2 cellular contexts compared by ENCODE assay signal in genomic region chr5:138553437-138554095, GRCh38.
A peak's percentile ranks its signal among the peaks of the same experiment; 100 is the strongest.
TF ChIP-seq lines count a peak whose summit lies in the region.

No MANE protein-coding gene starts in this region.

TF ChIP-seq in HCT116, 20 proteins besides CTCF, POLR2A, EP300 and RAD21:
- TF ChIP-seq JUND (IDR thresholded peaks at IDR 0.05) (no peak; the same call in 1 of the 2 replicates), EZH2 (IDR thresholded peaks at IDR 0.05) (no peak), FOSL1 (IDR thresholded peaks at IDR 0.05; ENCODE audit: low read depth) (no peak), ATF3 (IDR thresholded peaks at IDR 0.05) (no peak), YY1 (IDR thresholded peaks at IDR 0.05; ENCODE audit: extremely low read depth, insufficient replicate concordance, low read depth, low read length) (no peak), POLR2AphosphoS5 (IDR thresholded peaks at IDR 0.05; ENCODE audit: low read depth, low read length) (peak; percentile 72; the same call in 1 of the 2 replicates)

TF ChIP-seq in K562, 482 proteins besides CTCF, POLR2A, EP300 and RAD21:
- TF ChIP-seq TEAD2 (tag; IDR thresholded peaks at IDR 0.05) (no peak), HNRNPLL (IDR thresholded peaks at IDR 0.05; ENCODE audit: low read depth, low read length, poor library complexity, severe bottlenecking) (no peak), E2F8 (IDR thresholded peaks at IDR 0.05; ENCODE audit: low read depth, partially characterized antibody) (peak; percentile 71), U2AF2 (optimal IDR thresholded peaks at IDR 0.05; ENCODE audit: low read depth, low read length) (no peak), RHOXF2B (CRISPR knock-in tag; conservative IDR thresholded peaks at IDR 0.05) (0 out of 2 replicates have a peak, but pooled peaks have one; percentile 73), POLR2AphosphoS2 (IDR thresholded peaks at IDR 0.05; ENCODE audit: low read length) (peak; percentile 91), POLR2B (IDR thresholded peaks at IDR 0.05; ENCODE audit: low read depth, partially characterized antibody) (peak; percentile 69), PHTF2 (CRISPR knock-in tag; IDR thresholded peaks at IDR 0.05) (peak; percentile 80), ZNF717 (CRISPR knock-in tag; IDR thresholded peaks at IDR 0.05) (peak; percentile 49; the same call in 1 of the 2 replicates), TCF3 (CRISPR knock-in tag; IDR thresholded peaks at IDR 0.05) (no peak), LEF1 (IDR thresholded peaks at IDR 0.05) (no peak; the same call in 1 of the 2 replicates), PML (IDR thresholded peaks at IDR 0.05; ENCODE audit: low read length) (peak; percentile 50), ZNF347 (CRISPR knock-in tag; IDR thresholded peaks at IDR 0.05; ENCODE audit: low read depth) (no peak), STAG1 (CRISPR knock-in tag; IDR thresholded peaks at IDR 0.05; ENCODE audit: borderline replicate concordance) (no peak), POLR2AphosphoS5 (IDR thresholded peaks at IDR 0.05; ENCODE audit: control insufficient read depth, insufficient read depth, low read depth, low read length) (peak; percentile 79), DNMT1 (IDR thresholded peaks at IDR 0.05) (peak; percentile 31; the same call in 1 of the 2 replicates), POLR2H (tag; IDR thresholded peaks at IDR 0.05; ENCODE audit: low read depth) (peak; percentile 75), ZNF507 (tag; conservative IDR thresholded peaks at IDR 0.05) (no peak), IRF9 (tag; IDR thresholded peaks at IDR 0.05) (no peak), GABPB2 (CRISPR knock-in tag; conservative IDR thresholded peaks at IDR 0.05) (0 out of 2 replicates have a peak, but pooled peaks have one; percentile 54), ZBTB33 (CRISPR knock-in tag; IDR thresholded peaks at IDR 0.05) (0 out of 2 replicates have a peak, but pooled peaks have one; percentile 21), ZNF239 (CRISPR knock-in tag; IDR thresholded peaks at IDR 0.05) (no peak), POU5F1 (IDR thresholded peaks at IDR 0.05; ENCODE audit: borderline replicate concordance, low read depth, low read length, partially characterized antibody) (no peak), KHSRP (IDR thresholded peaks at IDR 0.05) (peak; percentile 52; the same call in 1 of the 2 replicates), JUND (IDR thresholded peaks at IDR 0.05; ENCODE audit: borderline replicate concordance, low read depth, low read length) (0 out of 2 replicates have a peak, but pooled peaks have one; percentile 0), JUND (tag; IDR thresholded peaks at IDR 0.05; ENCODE audit: borderline replicate concordance, low read depth, low read length) (no peak), DLX4 (CRISPR knock-in tag; IDR thresholded peaks at IDR 0.05) (peak; percentile 13; the same call in 1 of the 2 replicates), SUPT5H (IDR thresholded peaks at IDR 0.05) (peak; percentile 74), TEAD4 (IDR thresholded peaks at IDR 0.05; ENCODE audit: low read length) (0 out of 2 replicates have a peak, but pooled peaks have one; percentile 10), TEAD4 (CRISPR knock-in tag; IDR thresholded peaks at IDR 0.05; ENCODE audit: borderline replicate concordance) (no peak), HMG20B (CRISPR knock-in tag; IDR thresholded peaks at IDR 0.05) (peak; percentile 45; the same call in 1 of the 2 replicates), ZNF133 (CRISPR knock-in tag; IDR thresholded peaks at IDR 0.05) (no peak), ZNF780A (CRISPR knock-in tag; IDR thresholded peaks at IDR 0.05) (peak; percentile 78; the same call in 1 of the 2 replicates), PHF8 (IDR thresholded peaks at IDR 0.05; ENCODE audit: borderline replicate concordance, low read length) (no peak), ZFPM2 (CRISPR knock-in tag; IDR thresholded peaks at IDR 0.05) (0 out of 2 replicates have a peak, but pooled peaks have one; percentile 37), ZKSCAN1 (IDR thresholded peaks at IDR 0.05; ENCODE audit: low read depth, low read length) (no peak), MECOM (CRISPR knock-in tag; IDR thresholded peaks at IDR 0.05) (0 out of 2 replicates have a peak, but pooled peaks have one; percentile 28), CBFB (CRISPR knock-in tag; IDR thresholded peaks at IDR 0.05) (no peak), FOXA1 (IDR thresholded peaks at IDR 0.05; ENCODE audit: borderline replicate concordance) (no peak), ZSCAN32 (CRISPR knock-in tag; IDR thresholded peaks at IDR 0.05) (peak; percentile 69; the same call in 1 of the 2 replicates), GTF2E2 (tag; IDR thresholded peaks at IDR 0.05) (no peak), POLR2G (IDR thresholded peaks at IDR 0.05; ENCODE audit: low read depth, low read length) (peak; percentile 60), RBM22 (IDR thresholded peaks at IDR 0.05; ENCODE audit: low read depth, low read length, poor library complexity, severe bottlenecking) (peak; percentile 36), HDAC8 (tag; IDR thresholded peaks at IDR 0.05) (no peak), RBFOX2 (IDR thresholded peaks at IDR 0.05; ENCODE audit: low read depth, low read length) (0 out of 2 replicates have a peak, but pooled peaks have one; percentile 17)
- TF ChIP-seq, protein P1, sequence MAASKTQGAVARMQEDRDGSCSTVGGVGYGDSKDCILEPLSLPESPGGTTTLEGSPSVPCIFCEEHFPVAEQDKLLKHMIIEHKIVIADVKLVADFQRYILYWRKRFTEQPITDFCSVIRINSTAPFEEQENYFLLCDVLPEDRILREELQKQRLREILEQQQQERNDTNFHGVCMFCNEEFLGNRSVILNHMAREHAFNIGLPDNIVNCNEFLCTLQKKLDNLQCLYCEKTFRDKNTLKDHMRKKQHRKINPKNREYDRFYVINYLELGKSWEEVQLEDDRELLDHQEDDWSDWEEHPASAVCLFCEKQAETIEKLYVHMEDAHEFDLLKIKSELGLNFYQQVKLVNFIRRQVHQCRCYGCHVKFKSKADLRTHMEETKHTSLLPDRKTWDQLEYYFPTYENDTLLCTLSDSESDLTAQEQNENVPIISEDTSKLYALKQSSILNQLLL (CRISPR knock-in tag; IDR thresholded peaks at IDR 0.05; ENCODE audit: borderline replicate concordance): no peak
- TF ChIP-seq, protein P2, sequence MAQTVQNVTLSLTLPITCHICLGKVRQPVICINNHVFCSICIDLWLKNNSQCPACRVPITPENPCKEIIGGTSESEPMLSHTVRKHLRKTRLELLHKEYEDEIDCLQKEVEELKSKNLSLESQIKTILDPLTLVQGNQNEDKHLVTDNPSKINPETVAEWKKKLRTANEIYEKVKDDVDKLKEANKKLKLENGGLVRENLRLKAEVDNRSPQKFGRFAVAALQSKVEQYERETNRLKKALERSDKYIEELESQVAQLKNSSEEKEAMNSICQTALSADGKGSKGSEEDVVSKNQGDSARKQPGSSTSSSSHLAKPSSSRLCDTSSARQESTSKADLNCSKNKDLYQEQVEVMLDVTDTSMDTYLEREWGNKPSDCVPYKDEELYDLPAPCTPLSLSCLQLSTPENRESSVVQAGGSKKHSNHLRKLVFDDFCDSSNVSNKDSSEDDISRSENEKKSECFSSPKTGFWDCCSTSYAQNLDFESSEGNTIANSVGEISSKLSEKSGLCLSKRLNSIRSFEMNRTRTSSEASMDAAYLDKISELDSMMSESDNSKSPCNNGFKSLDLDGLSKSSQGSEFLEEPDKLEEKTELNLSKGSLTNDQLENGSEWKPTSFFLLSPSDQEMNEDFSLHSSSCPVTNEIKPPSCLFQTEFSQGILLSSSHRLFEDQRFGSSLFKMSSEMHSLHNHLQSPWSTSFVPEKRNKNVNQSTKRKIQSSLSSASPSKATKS (CRISPR knock-in tag; IDR thresholded peaks at IDR 0.05): peak; percentile 6; the same call in 1 of the 2 replicates
- TF ChIP-seq, protein P3, sequence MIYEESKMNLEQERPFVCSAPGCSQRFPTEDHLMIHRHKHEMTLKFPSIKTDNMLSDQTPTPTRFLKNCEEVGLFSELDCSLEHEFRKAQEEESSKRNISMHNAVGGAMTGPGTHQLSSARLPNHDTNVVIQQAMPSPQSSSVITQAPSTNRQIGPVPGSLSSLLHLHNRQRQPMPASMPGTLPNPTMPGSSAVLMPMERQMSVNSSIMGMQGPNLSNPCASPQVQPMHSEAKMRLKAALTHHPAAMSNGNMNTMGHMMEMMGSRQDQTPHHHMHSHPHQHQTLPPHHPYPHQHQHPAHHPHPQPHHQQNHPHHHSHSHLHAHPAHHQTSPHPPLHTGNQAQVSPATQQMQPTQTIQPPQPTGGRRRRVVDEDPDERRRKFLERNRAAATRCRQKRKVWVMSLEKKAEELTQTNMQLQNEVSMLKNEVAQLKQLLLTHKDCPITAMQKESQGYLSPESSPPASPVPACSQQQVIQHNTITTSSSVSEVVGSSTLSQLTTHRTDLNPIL (CRISPR knock-in tag; IDR thresholded peaks at IDR 0.05): peak; percentile 83; the same call in 1 of the 2 replicates
- TF ChIP-seq, protein P4, sequence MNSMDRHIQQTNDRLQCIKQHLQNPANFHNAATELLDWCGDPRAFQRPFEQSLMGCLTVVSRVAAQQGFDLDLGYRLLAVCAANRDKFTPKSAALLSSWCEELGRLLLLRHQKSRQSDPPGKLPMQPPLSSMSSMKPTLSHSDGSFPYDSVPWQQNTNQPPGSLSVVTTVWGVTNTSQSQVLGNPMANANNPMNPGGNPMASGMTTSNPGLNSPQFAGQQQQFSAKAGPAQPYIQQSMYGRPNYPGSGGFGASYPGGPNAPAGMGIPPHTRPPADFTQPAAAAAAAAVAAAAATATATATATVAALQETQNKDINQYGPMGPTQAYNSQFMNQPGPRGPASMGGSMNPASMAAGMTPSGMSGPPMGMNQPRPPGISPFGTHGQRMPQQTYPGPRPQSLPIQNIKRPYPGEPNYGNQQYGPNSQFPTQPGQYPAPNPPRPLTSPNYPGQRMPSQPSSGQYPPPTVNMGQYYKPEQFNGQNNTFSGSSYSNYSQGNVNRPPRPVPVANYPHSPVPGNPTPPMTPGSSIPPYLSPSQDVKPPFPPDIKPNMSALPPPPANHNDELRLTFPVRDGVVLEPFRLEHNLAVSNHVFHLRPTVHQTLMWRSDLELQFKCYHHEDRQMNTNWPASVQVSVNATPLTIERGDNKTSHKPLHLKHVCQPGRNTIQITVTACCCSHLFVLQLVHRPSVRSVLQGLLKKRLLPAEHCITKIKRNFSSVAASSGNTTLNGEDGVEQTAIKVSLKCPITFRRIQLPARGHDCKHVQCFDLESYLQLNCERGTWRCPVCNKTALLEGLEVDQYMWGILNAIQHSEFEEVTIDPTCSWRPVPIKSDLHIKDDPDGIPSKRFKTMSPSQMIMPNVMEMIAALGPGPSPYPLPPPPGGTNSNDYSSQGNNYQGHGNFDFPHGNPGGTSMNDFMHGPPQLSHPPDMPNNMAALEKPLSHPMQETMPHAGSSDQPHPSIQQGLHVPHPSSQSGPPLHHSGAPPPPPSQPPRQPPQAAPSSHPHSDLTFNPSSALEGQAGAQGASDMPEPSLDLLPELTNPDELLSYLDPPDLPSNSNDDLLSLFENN (IDR thresholded peaks at IDR 0.05; ENCODE audit: low read depth in 2 of 2, low read length in 2 of 2): 0 out of 4 replicates have a peak, but pooled peaks of 1 of the 2 experiments have one; percentile 15
- TF ChIP-seq, protein P5, sequence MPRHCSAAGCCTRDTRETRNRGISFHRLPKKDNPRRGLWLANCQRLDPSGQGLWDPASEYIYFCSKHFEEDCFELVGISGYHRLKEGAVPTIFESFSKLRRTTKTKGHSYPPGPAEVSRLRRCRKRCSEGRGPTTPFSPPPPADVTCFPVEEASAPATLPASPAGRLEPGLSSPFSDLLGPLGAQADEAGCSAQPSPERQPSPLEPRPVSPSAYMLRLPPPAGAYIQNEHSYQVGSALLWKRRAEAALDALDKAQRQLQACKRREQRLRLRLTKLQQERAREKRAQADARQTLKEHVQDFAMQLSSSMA (CRISPR knock-in tag; IDR thresholded peaks at IDR 0.05): peak; percentile 64; the same call in 1 of the 2 replicates
